ENCODE assay signal across 39 cellular contexts in genomic region chr12:74283646-74284045, GRCh38.
"Had no signal": no experiment of that assay in that cellular context is flagged by ENCODE, and none has a peak within 500 bp of the region (broad histone marks: within the 10 kb centered on the region; RNA-seq: fewer than 3 reads in every experiment).

No MANE protein-coding gene starts in this region.

- H3K27ac ChIP-seq: adrenal gland, ascending aorta, body of pancreas, brain microvascular endothelial cell, cardiac muscle cell had no signal

- H3K27me3 Mint-ChIP-seq: activated naive CD4-positive, alpha-beta T cell treated with anti-CD3 and anti-CD28 coated beads, Interleukin-2, amount 10 ng/mL, durations not matched to agents 7 days and 5 days; activated naive CD4-positive, alpha-beta T cell treated with anti-CD3 and anti-CD28 coated beads, Interleukin-2, amount 50 U/mL, for 24 hours; activated naive CD8-positive, alpha-beta T cell; activated naive CD8-positive, alpha-beta T cell treated with anti-CD3 and anti-CD28 coated beads for 36 hours; activated naive CD8-positive, alpha-beta T cell treated with anti-CD3 and anti-CD28 coated beads, Interleukin-2, amount 10 ng/mL, durations not matched to agents 7 days and 5 days; activated naive CD8-positive, alpha-beta T cell treated with anti-CD3 and anti-CD28 coated beads, Interleukin-2, amount 50 U/mL, for 24 hours; activated T-cell treated with anti-CD3 and anti-CD28 coated beads, Interleukin-2, amount 50 U/mL, for 24 hours; activated T-helper 17 cell treated with anti-CD3 and anti-CD28 coated beads, Interleukin-2, amount 50 U/mL, for 72 hours; brain; central memory CD8-positive, alpha-beta T cell had no signal

- H3K4me1 Mint-ChIP-seq: activated naive CD4-positive, alpha-beta T cell treated with anti-CD3 and anti-CD28 coated beads, Interleukin-2, amount 10 ng/mL, durations not matched to agents 7 days and 5 days; activated naive CD4-positive, alpha-beta T cell treated with anti-CD3 and anti-CD28 coated beads, Interleukin-2, amount 50 U/mL, for 24 hours; activated naive CD8-positive, alpha-beta T cell treated with anti-CD3 and anti-CD28 coated beads for 36 hours; activated naive CD8-positive, alpha-beta T cell treated with anti-CD3 and anti-CD28 coated beads, Interleukin-2, amount 10 ng/mL, durations not matched to agents 7 days and 5 days; activated naive CD8-positive, alpha-beta T cell treated with anti-CD3 and anti-CD28 coated beads, Interleukin-2, amount 50 U/mL, for 24 hours; activated T-helper 17 cell treated with anti-CD3 and anti-CD28 coated beads, Interleukin-2, amount 50 U/mL, for 72 hours; brain; central memory CD8-positive, alpha-beta T cell had no signal

- DNase-seq: activated effector memory CD4-positive, alpha-beta T cell treated with anti-CD3 and anti-CD28 coated beads, Interleukin-2, amount 50 U/mL, for 16 hours; activated effector memory CD4-positive, alpha-beta T cell treated with Interleukin-2 at 50 U/mL for 16 hours; activated gamma-delta T cell; activated gamma-delta T cell treated with Interleukin-2 at 50 U/mL for 16 hours; activated naive CD4-positive, alpha-beta T cell; activated naive CD4-positive, alpha-beta T cell treated with anti-CD3 and anti-CD28 coated beads for 36 hours; activated naive CD4-positive, alpha-beta T cell treated with anti-CD3 and anti-CD28 coated beads, Interleukin-2, amount 10 ng/mL, durations not matched to agents 7 days and 5 days; activated naive CD4-positive, alpha-beta T cell treated with anti-CD3 and anti-CD28 coated beads, Interleukin-2, amount 50 U/mL, for 16 hours; activated naive CD4-positive, alpha-beta T cell treated with Interleukin-2 at 50 U/mL for 16 hours; activated naive CD8-positive, alpha-beta T cell treated with anti-CD3 and anti-CD28 coated beads for 36 hours; activated naive CD8-positive, alpha-beta T cell treated with anti-CD3 and anti-CD28 coated beads, Interleukin-2, amount 10 ng/mL, durations not matched to agents 7 days and 5 days; activated naive CD8-positive, alpha-beta T cell treated with anti-CD3 and anti-CD28 coated beads, Interleukin-2, amount 50 U/mL, for 24 hours; activated T-cell treated with anti-CD3 and anti-CD28 coated beads, Interleukin-2, amount 50 U/mL, for 1 hour; activated T-cell treated with anti-CD3 and anti-CD28 coated beads, Interleukin-2, amount 50 U/mL, for 24 hours; activated T-cell treated with anti-CD3 and anti-CD28 coated beads, Interleukin-2, amount 50 U/mL, for 4 hours; activated T-cell treated with anti-CD3 and anti-CD28 coated beads, Interleukin-2, amount 50 U/mL, for 48 hours; activated T-cell treated with anti-CD3 and anti-CD28 coated beads, Interleukin-2, amount 50 U/mL, for 72 hours; adrenal gland; amniotic stem cell; amygdala; anterior cingulate cortex; aorta; body of pancreas; brain microvascular endothelial cell; caudate nucleus; central memory CD4-positive, alpha-beta T cell; cerebellar nuclear complex had no signal

- H3K4me1 ChIP-seq: adrenal gland, ascending aorta, body of pancreas had no signal

- H3K4me3 Mint-ChIP-seq: activated naive CD4-positive, alpha-beta T cell treated with anti-CD3 and anti-CD28 coated beads for 36 hours; activated naive CD4-positive, alpha-beta T cell treated with anti-CD3 and anti-CD28 coated beads, Interleukin-2, amount 10 ng/mL, durations not matched to agents 7 days and 5 days; activated naive CD4-positive, alpha-beta T cell treated with anti-CD3 and anti-CD28 coated beads, Interleukin-2, amount 50 U/mL, for 24 hours; activated naive CD8-positive, alpha-beta T cell; activated naive CD8-positive, alpha-beta T cell treated with anti-CD3 and anti-CD28 coated beads for 36 hours; activated naive CD8-positive, alpha-beta T cell treated with anti-CD3 and anti-CD28 coated beads, Interleukin-2, amount 10 ng/mL, durations not matched to agents 7 days and 5 days; activated naive CD8-positive, alpha-beta T cell treated with anti-CD3 and anti-CD28 coated beads, Interleukin-2, amount 50 U/mL, for 24 hours; activated T-cell treated with anti-CD3 and anti-CD28 coated beads, Interleukin-2, amount 50 U/mL, for 24 hours; activated T-cell treated with anti-CD3 and anti-CD28 coated beads, Interleukin-2, amount 50 U/mL, for 4 hours; activated T-cell treated with anti-CD3 and anti-CD28 coated beads, Interleukin-2, amount 50 U/mL, for 72 hours; activated T-helper 1 cell treated with anti-CD3 and anti-CD28 coated beads, Interleukin-12 subunit alpha, Interleukin-12 subunit beta, Interleukin-2, Interleukin-4 antibody, amounts not matched to agents 30 ng/mL and 10 ng/mL and 1 ng/mL, durations not matched to agents 14 hours and 24 hours and 36 hours; activated T-helper 17 cell treated with anti-CD3 and anti-CD28 coated beads, Interleukin-2, amount 50 U/mL, for 72 hours; brain; central memory CD8-positive, alpha-beta T cell had no signal

- H3K36me3 ChIP-seq: adrenal gland, ascending aorta, brain microvascular endothelial cell, cardiac muscle cell had no signal

- H3K27me3 ChIP-seq: adrenal gland, ascending aorta, body of pancreas, brain microvascular endothelial cell, cardiac muscle cell had no signal

- ATAC-seq: activated naive CD4-positive, alpha-beta T cell treated with anti-CD3 and anti-CD28 coated beads, Interleukin-2, amount 50 U/mL, for 72 hours; activated naive CD8-positive, alpha-beta T cell treated with anti-CD3 and anti-CD28 coated beads, Interleukin-2, amount 50 U/mL, for 24 hours; activated T-cell treated with anti-CD3 and anti-CD28 coated beads, Interleukin-2, amount 50 U/mL, for 4 hours; activated T-cell treated with anti-CD3 and anti-CD28 coated beads, Interleukin-2, amount 50 U/mL, for 72 hours; activated T-helper 17 cell treated with anti-CD3 and anti-CD28 coated beads, Interleukin-2, amount 50 U/mL, for 72 hours; body of pancreas had no signal

- FAIRE-seq: astrocyte, bronchial epithelial cell had no signal

- H3K36me3 Mint-ChIP-seq: activated naive CD4-positive, alpha-beta T cell treated with anti-CD3 and anti-CD28 coated beads, Interleukin-2, amount 10 ng/mL, durations not matched to agents 7 days and 5 days; activated naive CD4-positive, alpha-beta T cell treated with anti-CD3 and anti-CD28 coated beads, Interleukin-2, amount 50 U/mL, for 24 hours; activated naive CD4-positive, alpha-beta T cell treated with anti-CD3 and anti-CD28 coated beads, Interleukin-2, amount 50 U/mL, for 72 hours; activated naive CD8-positive, alpha-beta T cell; activated naive CD8-positive, alpha-beta T cell treated with anti-CD3 and anti-CD28 coated beads for 36 hours; activated naive CD8-positive, alpha-beta T cell treated with anti-CD3 and anti-CD28 coated beads, Interleukin-2, amount 10 ng/mL, durations not matched to agents 7 days and 5 days; brain had no signal

- H3K4me3 ChIP-seq: adrenal gland, ascending aorta, body of pancreas, cardiac muscle cell had no signal

- H3K9me3 ChIP-seq: adrenal gland, ascending aorta, body of pancreas had no signal

- H3K9me3 Mint-ChIP-seq: activated naive CD4-positive, alpha-beta T cell treated with anti-CD3 and anti-CD28 coated beads for 36 hours; activated naive CD4-positive, alpha-beta T cell treated with anti-CD3 and anti-CD28 coated beads, Interleukin-2, amount 10 ng/mL, durations not matched to agents 7 days and 5 days; activated naive CD8-positive, alpha-beta T cell treated with anti-CD3 and anti-CD28 coated beads for 36 hours; activated naive CD8-positive, alpha-beta T cell treated with anti-CD3 and anti-CD28 coated beads, Interleukin-2, amount 50 U/mL, for 24 hours; activated T-cell treated with anti-CD3 and anti-CD28 coated beads, Interleukin-2, amount 50 U/mL, for 24 hours; activated T-helper 1 cell treated with anti-CD3 and anti-CD28 coated beads, Interleukin-12 subunit alpha, Interleukin-12 subunit beta, Interleukin-2, Interleukin-4 antibody, amounts not matched to agents 30 ng/mL and 10 ng/mL and 1 ng/mL, durations not matched to agents 14 hours and 24 hours and 36 hours; activated T-helper 17 cell treated with anti-CD3 and anti-CD28 coated beads, Interleukin-2, amount 50 U/mL, for 72 hours; activated T-helper 2 cell treated with anti-CD3 and anti-CD28 coated beads, Interferon-gamma antibody, Interleukin-2, Interleukin-4, amounts not matched to agents 10 μg/mL and 5 μg/mL and 100 μg/mL, durations not matched to agents 14 hours and 24 hours and 36 hours; brain; central memory CD8-positive, alpha-beta T cell had no signal

- H3K27ac Mint-ChIP-seq: activated naive CD4-positive, alpha-beta T cell treated with anti-CD3 and anti-CD28 coated beads for 36 hours; activated naive CD4-positive, alpha-beta T cell treated with anti-CD3 and anti-CD28 coated beads, Interleukin-2, amount 10 ng/mL, durations not matched to agents 7 days and 5 days; activated naive CD4-positive, alpha-beta T cell treated with anti-CD3 and anti-CD28 coated beads, Interleukin-2, amount 50 U/mL, for 24 hours; activated naive CD4-positive, alpha-beta T cell treated with anti-CD3 and anti-CD28 coated beads, Interleukin-2, amount 50 U/mL, for 72 hours; activated naive CD8-positive, alpha-beta T cell; activated naive CD8-positive, alpha-beta T cell treated with anti-CD3 and anti-CD28 coated beads for 36 hours; activated naive CD8-positive, alpha-beta T cell treated with anti-CD3 and anti-CD28 coated beads, Interleukin-2, amount 10 ng/mL, durations not matched to agents 7 days and 5 days; activated naive CD8-positive, alpha-beta T cell treated with anti-CD3 and anti-CD28 coated beads, Interleukin-2, amount 50 U/mL, for 24 hours; activated T-cell treated with anti-CD3 and anti-CD28 coated beads, Interleukin-2, amount 50 U/mL, for 24 hours; activated T-cell treated with anti-CD3 and anti-CD28 coated beads, Interleukin-2, amount 50 U/mL, for 72 hours; activated T-helper 1 cell treated with anti-CD3 and anti-CD28 coated beads, Interleukin-12 subunit alpha, Interleukin-12 subunit beta, Interleukin-2, Interleukin-4 antibody, amounts not matched to agents 30 ng/mL and 10 ng/mL and 1 ng/mL, durations not matched to agents 14 hours and 24 hours and 36 hours; activated T-helper 17 cell treated with anti-CD3 and anti-CD28 coated beads, Interleukin-2, amount 50 U/mL, for 72 hours; activated T-helper 2 cell treated with anti-CD3 and anti-CD28 coated beads, Interferon-gamma antibody, Interleukin-2, Interleukin-4, amounts not matched to agents 10 μg/mL and 5 μg/mL and 100 μg/mL, durations not matched to agents 14 hours and 24 hours and 36 hours; brain had no signal
